Comparison of ENCODE assay signal across 11 cellular contexts in the genomic region with DNA sequence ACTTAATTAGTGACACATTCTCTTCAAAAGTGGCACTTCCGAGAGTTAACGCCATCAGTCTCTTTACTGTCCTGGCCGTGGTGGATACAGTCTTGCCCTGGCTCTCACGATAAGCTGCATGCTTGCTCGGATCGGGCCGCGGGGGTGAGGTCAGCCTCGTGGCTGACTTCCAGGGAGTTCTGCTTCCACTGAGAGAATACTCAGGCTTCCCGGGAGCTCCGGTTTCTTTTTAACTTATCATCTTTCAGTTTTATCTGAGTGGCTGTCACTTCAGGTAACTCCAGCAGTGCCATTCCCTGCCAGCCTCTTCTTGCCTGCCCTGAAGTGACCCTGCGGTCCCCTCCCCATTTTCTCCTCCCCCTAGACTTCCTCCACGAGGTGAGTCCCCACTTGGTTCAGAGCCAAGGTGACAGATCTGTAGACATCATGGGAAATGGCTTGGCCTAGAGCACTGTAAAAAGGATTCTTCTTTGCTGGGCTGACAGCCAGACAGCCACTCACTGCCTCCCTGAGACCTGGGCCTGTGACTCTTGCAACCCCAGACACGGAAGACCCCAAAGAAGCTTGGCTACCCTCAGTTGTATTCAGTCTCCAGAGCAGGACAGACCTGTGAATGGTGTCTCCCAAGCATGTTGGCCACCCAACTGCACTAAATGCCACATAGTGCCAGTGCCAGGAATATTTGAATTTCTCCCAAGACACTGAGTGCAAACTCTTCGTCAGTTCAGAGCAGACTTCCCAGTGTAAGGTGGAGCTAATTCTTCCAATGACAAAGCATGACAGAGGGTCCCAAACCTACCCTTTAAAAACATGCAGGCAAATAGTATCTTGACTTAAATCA.
A peak's percentile ranks its signal among the peaks of the same experiment; 100 is the strongest.
DNase-seq lines count a peak whose midpoint lies in the region; ATAC-seq, FAIRE-seq and TF ChIP-seq lines count a peak whose summit lies in the region.
"Had no signal": no experiment of that assay in that cellular context is flagged by ENCODE, and none has a peak within 500 bp of the region (broad histone marks: within the 10 kb centered on the region; RNA-seq: fewer than 3 reads in every experiment).

No MANE protein-coding gene starts in this region.

- TF ChIP-seq EP300 in gastroesophageal sphincter (IDR thresholded peaks at IDR 0.05), result no peak

- 0 to 20% methylated on average over 1 to 2 of the region's 15 CpGs for WGBS in gastroesophageal sphincter (ENCODE audit: low coverage in 1 of 2), 2 donors
- WGBS in neuronal stem cell (ENCODE audit: extremely low coverage in 2 of 2, insufficient read length in 2 of 2, insufficient replicate concordance in 1 of 2), 2 donors, result no CpG with 5 or more reads among the region's 15 CpGs

- TF ChIP-seq CTCF in CD14-positive monocyte (IDR thresholded peaks at IDR 0.05) (no peak), gastroesophageal sphincter (IDR thresholded peaks at IDR 0.05) (no peak), parathyroid adenoma (IDR thresholded peaks at IDR 0.05) (no peak), foreskin keratinocyte (conservative IDR thresholded peaks at IDR 0.05) (no peak)

- H2AFZ ChIP-seq in parathyroid adenoma, result no peak overlapping the region
- no peak overlapping the region for H2AFZ ChIP-seq in neuronal stem cell (ENCODE audit: low read length)

- no peak overlapping the region for H2BK120ac ChIP-seq in neuronal stem cell (ENCODE audit: low read depth, low read length)

- H3K4me2 ChIP-seq in parathyroid adenoma (ENCODE audit: low read length), result peak overlapping the region; percentile 58
- H3K4me2 ChIP-seq in neuronal stem cell (ENCODE audit: insufficient read depth, low read length, poor library complexity, severe bottlenecking), result no peak overlapping the region

- H3K9me3 Mint-ChIP-seq in CD14-positive monocyte, result peaks cover 0 to 2% (median 0%) of the 10 kb centered on the region in 7 donors
- H3K9me3 Mint-ChIP-seq: activated CD4-positive, alpha-beta T cell treated with anti-CD3 and anti-CD28 coated beads, Interleukin-2, amount 10 ng/mL, durations not matched to agents 7 days and 5 days had no signal

- peaks cover 0 to 5% (median 1%) of the 10 kb centered on the region in 3 donors for H3K27me3 Mint-ChIP-seq in CD14-positive monocyte (ENCODE audit: low read depth in 3 of 3)
- H3K27me3 Mint-ChIP-seq: activated CD4-positive, alpha-beta T cell treated with anti-CD3 and anti-CD28 coated beads, Interleukin-2, amount 10 ng/mL, durations not matched to agents 7 days and 5 days had no signal

- peak overlapping the region; percentile 83 to 92 (median 87) for H3K27ac Mint-ChIP-seq in CD14-positive monocyte
- H3K27ac Mint-ChIP-seq: activated CD4-positive, alpha-beta T cell treated with anti-CD3 and anti-CD28 coated beads, Interleukin-2, amount 10 ng/mL, durations not matched to agents 7 days and 5 days had no signal

- H3K4ac ChIP-seq in neuronal stem cell (ENCODE audit: low read length), result no peak overlapping the region

- H3K27me3 ChIP-seq in gastroesophageal sphincter, result no peaks in the 10 kb centered on the region
- H3K27me3 ChIP-seq in parathyroid adenoma (ENCODE audit: control insufficient read depth, insufficient read depth, low read length), result no peaks in the 10 kb centered on the region
- no peaks in the 10 kb centered on the region for H3K27me3 ChIP-seq in neuronal stem cell (ENCODE audit: control insufficient read depth in 3 of 3, insufficient read depth in 3 of 3, low read depth in 1 of 3, low read length in 3 of 3)
- no peaks in the 10 kb centered on the region for H3K27me3 ChIP-seq in foreskin keratinocyte

- no peak overlapping the region for H3K18ac ChIP-seq in neuronal stem cell (ENCODE audit: low read length)

- TF ChIP-seq POLR2A in gastroesophageal sphincter (IDR thresholded peaks at IDR 0.05), result no peak

- peaks cover 18 to 70% (median 53%) of the 10 kb centered on the region in 3 donors for H3K4me1 ChIP-seq in gastroesophageal sphincter
- H3K4me1 ChIP-seq in parathyroid adenoma, result peaks cover 27% of the 10 kb centered on the region
- H3K4me1 ChIP-seq in neuronal stem cell (ENCODE audit: control insufficient read depth in 2 of 2, insufficient read depth in 1 of 2, low read depth in 1 of 2, low read length in 2 of 2), result peaks cover 0 to 9% of the 10 kb centered on the region in 2 donors
- H3K4me1 ChIP-seq in foreskin keratinocyte, result no peaks in the 10 kb centered on the region

- H3K79me1 ChIP-seq in neuronal stem cell (ENCODE audit: low read depth, low read length), result peaks cover 6% of the 10 kb centered on the region

- H3K36me3 Mint-ChIP-seq in CD14-positive monocyte, result peaks cover 24 to 45% of the 10 kb centered on the region in 2 donors

- H3K36me3 ChIP-seq in gastroesophageal sphincter, result no peaks in the 10 kb centered on the region
- H3K36me3 ChIP-seq in parathyroid adenoma (ENCODE audit: control insufficient read depth, insufficient read depth, low read length), result no peaks in the 10 kb centered on the region
- no peaks in the 10 kb centered on the region for H3K36me3 ChIP-seq in neuronal stem cell (replicated peaks in 1 of 2; ENCODE audit: control insufficient read depth in 2 of 2, insufficient read depth in 2 of 2, low read length in 2 of 2)

- no peak overlapping the region for H3K23ac ChIP-seq in neuronal stem cell (ENCODE audit: low read depth, low read length, poor library complexity)

- no peak overlapping the region for H2BK12ac ChIP-seq in neuronal stem cell (ENCODE audit: low read length)

- DNase-seq in CD14-positive monocyte (ENCODE audit: low spot score), result no peak
- peak; percentile 89 for DNase-seq in RCC 7860 (ENCODE audit: low spot score)
- DNase-seq in Kasumi-1 (lab: John Stamatoyannopoulos, UW), result no peak
- DNase-seq in neuronal stem cell (ENCODE audit: low spot score), result no peak
- no peak for DNase-seq in foreskin keratinocyte
- DNase-seq in hippocampal formation (lab: John Stamatoyannopoulos, UW), result no peak
- DNase-seq: activated CD4-positive, alpha-beta T cell treated with anti-CD3 and anti-CD28 coated beads, Interleukin-2, amount 10 ng/mL, durations not matched to agents 7 days and 5 days; COR-L47 had no signal

- no peaks in the 10 kb centered on the region for H3K9me3 ChIP-seq in gastroesophageal sphincter
- no peaks in the 10 kb centered on the region for H3K9me3 ChIP-seq in parathyroid adenoma (ENCODE audit: control insufficient read depth, low read length)
- H3K9me3 ChIP-seq in neuronal stem cell (replicated peaks in 1 of 2; ENCODE audit: control insufficient read depth in 2 of 2, insufficient read depth in 1 of 2, low read depth in 1 of 2, low read length in 2 of 2), result no peaks in the 10 kb centered on the region

- H3K4me1 Mint-ChIP-seq in CD14-positive monocyte, result peaks cover 56% of the 10 kb centered on the region
- H3K4me1 Mint-ChIP-seq: activated CD4-positive, alpha-beta T cell treated with anti-CD3 and anti-CD28 coated beads, Interleukin-2, amount 10 ng/mL, durations not matched to agents 7 days and 5 days had no signal

- H3K9ac ChIP-seq in parathyroid adenoma (no peak overlapping the region), neuronal stem cell (ENCODE audit: low read depth, low read length, poor library complexity) (no peak overlapping the region)

- intact Hi-C loops in CD14-positive monocyte (cut with micrococcal nuclease), result no loop called here

- H4K91ac ChIP-seq in neuronal stem cell (ENCODE audit: low read depth, low read length, poor library complexity), result no peak overlapping the region

- no peak overlapping the region for H2BK5ac ChIP-seq in neuronal stem cell (ENCODE audit: low read length)

- H3K79me2 ChIP-seq in parathyroid adenoma, result no peaks in the 10 kb centered on the region

- H3K4me3 ChIP-seq in gastroesophageal sphincter (peak overlapping the region in 1 of 2 donors; percentile 32), parathyroid adenoma (ENCODE audit: low read depth, low read length) (no peak overlapping the region), neuronal stem cell (ENCODE audit: low read length in 2 of 2) (no peak overlapping the region)

- no peak overlapping the region for H3K14ac ChIP-seq in neuronal stem cell (ENCODE audit: low read length)

- no peak overlapping the region for H2BK15ac ChIP-seq in neuronal stem cell (ENCODE audit: low read length)

- peak; percentile 47 for ATAC-seq in gastroesophageal sphincter
- no peak for ATAC-seq in foreskin keratinocyte

- peak; percentile 95 for FAIRE-seq in RCC 7860 (lab: Jason Lieb, UNC)
- FAIRE-seq: colon had no signal

- H4K8ac ChIP-seq in neuronal stem cell (ENCODE audit: low read depth, low read length), result no peak overlapping the region

- H3K27ac ChIP-seq in gastroesophageal sphincter, result peak overlapping the region; percentile 57 to 87 (median 82)
- H3K27ac ChIP-seq in parathyroid adenoma, result peak overlapping the region; percentile 81
- no peak overlapping the region for H3K27ac ChIP-seq in neuronal stem cell (replicated peaks; ENCODE audit: low read length)
- H3K27ac ChIP-seq in foreskin keratinocyte, result no peak overlapping the region

- H3K4me3 Mint-ChIP-seq in CD14-positive monocyte, result peak overlapping the region in 1 of 2 donors; percentile 59
- H3K4me3 Mint-ChIP-seq: activated CD4-positive, alpha-beta T cell treated with anti-CD3 and anti-CD28 coated beads, Interleukin-2, amount 10 ng/mL, durations not matched to agents 7 days and 5 days had no signal

- no peak overlapping the region for H2AK5ac ChIP-seq in neuronal stem cell (ENCODE audit: low read depth, low read length)

Comparison
In these comparisons a context has a peak if more than half of its experiments do, and no peak if none do; other contexts are left out.
1. H3K27ac ChIP-seq: peak in gastroesophageal sphincter (4 of 4) and parathyroid adenoma (single experiment); none in neuronal stem cell (single experiment) and foreskin keratinocyte (single experiment).